ENCODE assay signal across 33 cellular contexts in genomic region chr1:64030411-64030810, GRCh38.
"Had no signal": no experiment of that assay in that cellular context is flagged by ENCODE, and none has a peak within 500 bp of the region (broad histone marks: within the 10 kb centered on the region; RNA-seq: fewer than 3 reads in every experiment).

No MANE protein-coding gene starts in this region.

- H3K27ac Mint-ChIP-seq: activated CD4-positive, alpha-beta T cell treated with anti-CD3 and anti-CD28 coated beads for 36 hours; activated CD4-positive, alpha-beta T cell treated with anti-CD3 and anti-CD28 coated beads, Interleukin-2, amount 10 ng/mL, durations not matched to agents 7 days and 5 days; activated CD8-positive, alpha-beta T cell treated with anti-CD3 and anti-CD28 coated beads, Interleukin-2, amount 10 ng/mL, durations not matched to agents 7 days and 5 days; activated naive CD4-positive, alpha-beta T cell treated with anti-CD3 and anti-CD28 coated beads, Interleukin-2, amount 50 U/mL, for 24 hours; activated naive CD8-positive, alpha-beta T cell treated with anti-CD3 and anti-CD28 coated beads, Interleukin-2, amount 10 ng/mL, durations not matched to agents 7 days and 5 days; activated T-cell treated with anti-CD3 and anti-CD28 coated beads, Interleukin-2, amount 50 U/mL, for 24 hours; activated T-helper 2 cell treated with anti-CD3 and anti-CD28 coated beads, Interferon-gamma antibody, Interleukin-2, Interleukin-4, amounts not matched to agents 10 μg/mL and 5 μg/mL and 100 μg/mL, durations not matched to agents 14 hours and 24 hours and 36 hours; WTC11 had no signal

- H3K4me1 Mint-ChIP-seq: activated CD4-positive, alpha-beta T cell treated with anti-CD3 and anti-CD28 coated beads for 36 hours; activated CD4-positive, alpha-beta T cell treated with anti-CD3 and anti-CD28 coated beads, Interleukin-2, amount 10 ng/mL, durations not matched to agents 7 days and 5 days; activated naive CD4-positive, alpha-beta T cell treated with anti-CD3 and anti-CD28 coated beads, Interleukin-2, amount 50 U/mL, for 24 hours; activated naive CD8-positive, alpha-beta T cell treated with anti-CD3 and anti-CD28 coated beads, Interleukin-2, amount 10 ng/mL, durations not matched to agents 7 days and 5 days; WTC11 had no signal

- H3K4me1 ChIP-seq: body of pancreas, Peyer's patch had no signal

- H3K36me3 Mint-ChIP-seq: activated naive CD4-positive, alpha-beta T cell treated with anti-CD3 and anti-CD28 coated beads, Interleukin-2, amount 50 U/mL, for 24 hours; activated naive CD8-positive, alpha-beta T cell treated with anti-CD3 and anti-CD28 coated beads, Interleukin-2, amount 10 ng/mL, durations not matched to agents 7 days and 5 days had no signal

- H3K36me3 ChIP-seq: ascending aorta, Peyer's patch had no signal

- H3K4me3 ChIP-seq: ascending aorta, body of pancreas, Peyer's patch had no signal

- H3K27me3 Mint-ChIP-seq: activated CD4-positive, alpha-beta T cell treated with anti-CD3 and anti-CD28 coated beads, Interleukin-2, amount 10 ng/mL, durations not matched to agents 7 days and 5 days had no signal

- DNase-seq: activated CD4-positive, alpha-beta T cell treated with anti-CD3 and anti-CD28 coated beads for 36 hours; activated CD4-positive, alpha-beta T cell treated with anti-CD3 and anti-CD28 coated beads, Interleukin-2, amount 10 ng/mL, durations not matched to agents 7 days and 5 days; activated CD4-positive, alpha-beta T cell treated with anti-CD3 and anti-CD28 coated beads, Interleukin-2, amount 50 U/mL, for 48 hours; activated CD8-positive, alpha-beta T cell treated with anti-CD3 and anti-CD28 coated beads, Interleukin-2, amount 10 ng/mL, durations not matched to agents 7 days and 5 days; activated gamma-delta T cell; activated naive CD4-positive, alpha-beta T cell treated with Interleukin-2 at 50 U/mL for 16 hours; activated naive CD8-positive, alpha-beta T cell treated with anti-CD3 and anti-CD28 coated beads, Interleukin-2, amount 10 ng/mL, durations not matched to agents 7 days and 5 days; activated T-cell treated with anti-CD3 and anti-CD28 coated beads, Interleukin-2, amount 50 U/mL, for 24 hours; amygdala; body of pancreas; caudate nucleus; MM.1S; MV-4-11; NCI-H1092; NCI-H1436 treated with DMSO at 0.1 percent for 48 hours; NCI-H1694 treated with DMSO at 0.1 percent for 48 hours; NCI-H2029; NCI-H345; NCI-H524 treated with DMSO at 0.1 percent for 48 hours; PC-3; Peyer's patch; Right ventricle myocardium superior; SW 1271; T-helper 1 cell; T-helper 2 cell; T-helper 9 cell had no signal

- H3K4me3 Mint-ChIP-seq: activated CD4-positive, alpha-beta T cell treated with anti-CD3 and anti-CD28 coated beads for 36 hours; activated CD4-positive, alpha-beta T cell treated with anti-CD3 and anti-CD28 coated beads, Interleukin-2, amount 10 ng/mL, durations not matched to agents 7 days and 5 days; activated CD8-positive, alpha-beta T cell treated with anti-CD3 and anti-CD28 coated beads, Interleukin-2, amount 10 ng/mL, durations not matched to agents 7 days and 5 days; activated naive CD4-positive, alpha-beta T cell treated with anti-CD3 and anti-CD28 coated beads, Interleukin-2, amount 50 U/mL, for 24 hours; activated naive CD8-positive, alpha-beta T cell treated with anti-CD3 and anti-CD28 coated beads, Interleukin-2, amount 10 ng/mL, durations not matched to agents 7 days and 5 days; activated T-cell treated with anti-CD3 and anti-CD28 coated beads, Interleukin-2, amount 50 U/mL, for 24 hours; WTC11 had no signal

- ATAC-seq: activated CD4-positive, alpha-beta T cell treated with anti-CD3 and anti-CD28 coated beads for 36 hours; activated CD4-positive, CD25-positive, alpha-beta regulatory T cell treated with anti-CD3 and anti-CD28 coated beads, Interleukin-2, amount 50 U/mL, for 24 hours; activated CD8-positive, alpha-beta T cell treated with anti-CD3 and anti-CD28 coated beads, Interleukin-2, amount 10 ng/mL, durations not matched to agents 7 days and 5 days; body of pancreas; PC-3; WTC11 had no signal

- H3K9me3 Mint-ChIP-seq: activated CD4-positive, alpha-beta T cell treated with anti-CD3 and anti-CD28 coated beads, Interleukin-2, amount 10 ng/mL, durations not matched to agents 7 days and 5 days; activated naive CD4-positive, alpha-beta T cell treated with anti-CD3 and anti-CD28 coated beads, Interleukin-2, amount 50 U/mL, for 24 hours; activated naive CD8-positive, alpha-beta T cell treated with anti-CD3 and anti-CD28 coated beads, Interleukin-2, amount 10 ng/mL, durations not matched to agents 7 days and 5 days; activated T-cell treated with anti-CD3 and anti-CD28 coated beads, Interleukin-2, amount 50 U/mL, for 24 hours; activated T-helper 2 cell treated with anti-CD3 and anti-CD28 coated beads, Interferon-gamma antibody, Interleukin-2, Interleukin-4, amounts not matched to agents 10 μg/mL and 5 μg/mL and 100 μg/mL, durations not matched to agents 14 hours and 24 hours and 36 hours had no signal

- H3K27ac ChIP-seq: ascending aorta, body of pancreas, KMS-11, Peyer's patch, RWPE1 had no signal

- H3K27me3 ChIP-seq: ascending aorta, body of pancreas, Peyer's patch had no signal

- H3K4me2 ChIP-seq: KMS-11 had no signal
